Comparison of ENCODE assay signal across 14 cellular contexts in genomic region chr11:8801121-8801520, GRCh38.
"Had no signal": no experiment of that assay in that cellular context is flagged by ENCODE, and none has a peak within 500 bp of the region (broad histone marks: within the 10 kb centered on the region; RNA-seq: fewer than 3 reads in every experiment).

No MANE protein-coding gene starts in this region.

- H3K27ac Mint-ChIP-seq: activated CD8-positive, alpha-beta memory T cell treated with anti-CD3 and anti-CD28 coated beads, Interleukin-2, amount 10 ng/mL, durations not matched to agents 7 days and 5 days; naive thymus-derived CD4-positive, alpha-beta T cell had no signal

- H3K9me3 ChIP-seq: neutrophil had no signal

- H3K9me3 Mint-ChIP-seq: naive thymus-derived CD4-positive, alpha-beta T cell had no signal

- DNase-seq: activated CD4-positive, alpha-beta T cell treated with anti-CD3 and anti-CD28 coated beads, Interleukin-2, amount 50 U/mL, for 4 hours; activated CD8-positive, alpha-beta memory T cell treated with anti-CD3 and anti-CD28 coated beads, Interleukin-2, amount 10 ng/mL, durations not matched to agents 7 days and 5 days; activated naive CD4-positive, alpha-beta T cell treated with anti-CD3 and anti-CD28 coated beads, Interleukin-2, amount 50 U/mL, for 16 hours; activated T-cell treated with anti-CD3 and anti-CD28 coated beads, Interleukin-2, amount 50 U/mL, for 1 hour; dorsolateral prefrontal cortex; foreskin keratinocyte; left cardiac atrium; naive thymus-derived CD4-positive, alpha-beta T cell; retina; small intestine; stimulated activated naive CD8-positive, alpha-beta T cell treated with anti-CD3 and anti-CD28 coated beads, Interleukin-15, Interleukin-2, amounts not matched to agents 100 U/mL and 50 U/mL, for 24 hours had no signal

- ATAC-seq: activated CD8-positive, alpha-beta memory T cell treated with anti-CD3 and anti-CD28 coated beads, Interleukin-2, amount 10 ng/mL, durations not matched to agents 7 days and 5 days; foreskin keratinocyte; naive thymus-derived CD4-positive, alpha-beta T cell; stimulated activated naive CD8-positive, alpha-beta T cell treated with anti-CD3 and anti-CD28 coated beads, Interleukin-15, Interleukin-2, amounts not matched to agents 100 U/mL and 50 U/mL, for 24 hours had no signal

- H3K27ac ChIP-seq: foreskin keratinocyte, parathyroid adenoma had no signal

- H3K36me3 ChIP-seq: neutrophil had no signal

- H3K36me3 Mint-ChIP-seq: activated CD8-positive, alpha-beta memory T cell treated with anti-CD3 and anti-CD28 coated beads, Interleukin-2, amount 10 ng/mL, durations not matched to agents 7 days and 5 days; naive thymus-derived CD4-positive, alpha-beta T cell had no signal

- H3K9ac ChIP-seq: parathyroid adenoma had no signal

- H3K27me3 ChIP-seq: dorsolateral prefrontal cortex, foreskin keratinocyte, neutrophil had no signal

- H3K4me3 Mint-ChIP-seq: activated CD8-positive, alpha-beta memory T cell treated with anti-CD3 and anti-CD28 coated beads, Interleukin-2, amount 10 ng/mL, durations not matched to agents 7 days and 5 days; naive thymus-derived CD4-positive, alpha-beta T cell had no signal

- H2AFZ ChIP-seq: parathyroid adenoma had no signal

- H3K4me3 ChIP-seq: dorsolateral prefrontal cortex, lung had no signal

- H3K4me1 ChIP-seq: foreskin keratinocyte, parathyroid adenoma had no signal
